Comparison of ENCODE assay signal across 23 cellular contexts in the genomic region with DNA sequence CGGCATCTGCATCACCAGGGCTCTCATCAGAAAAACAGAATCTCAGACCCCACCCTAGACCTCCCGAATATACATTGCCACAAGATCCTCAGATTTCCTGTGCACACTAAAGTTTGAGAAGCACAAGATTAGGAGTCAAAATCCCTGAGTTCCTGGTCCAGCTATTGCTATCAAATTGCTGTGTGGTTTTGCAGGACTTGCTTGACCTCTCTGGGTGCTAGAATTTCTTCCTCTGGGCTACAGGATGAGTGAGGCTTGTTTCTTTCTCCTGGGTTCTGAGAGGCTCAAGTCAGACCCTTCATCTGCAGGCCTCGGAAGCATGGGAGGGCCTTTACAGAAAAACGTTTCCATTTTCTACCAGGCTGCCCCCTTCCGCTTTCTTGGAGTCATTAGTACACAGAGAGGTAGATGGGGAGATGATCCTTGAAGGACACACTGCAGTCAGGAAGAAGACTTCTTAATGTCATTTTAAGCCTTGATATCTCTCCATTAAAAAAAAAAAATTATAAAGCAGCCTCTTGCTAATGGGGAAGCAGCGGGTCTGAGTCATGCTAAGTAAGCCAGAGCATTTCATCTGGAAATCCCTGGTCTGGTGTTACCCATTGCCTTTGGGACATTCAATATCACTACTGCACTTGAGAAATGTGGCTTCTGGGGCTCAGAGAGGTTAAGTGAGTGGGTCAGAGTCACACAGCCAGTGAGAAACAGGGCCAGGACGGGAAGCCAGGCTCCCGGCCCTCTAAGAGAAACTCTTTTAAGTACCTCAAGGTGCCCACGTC.
DNase-seq lines count a peak whose midpoint lies in the region; ATAC-seq, FAIRE-seq and TF ChIP-seq lines count a peak whose summit lies in the region.
"Had no signal": no experiment of that assay in that cellular context is flagged by ENCODE, and none has a peak within 500 bp of the region (broad histone marks: within the 10 kb centered on the region; RNA-seq: fewer than 3 reads in every experiment).

No MANE protein-coding gene starts in this region.

- ATAC-seq in A549 = no peak
- no peak for ATAC-seq in HG03039 (IDR thresholded peaks at IDR 0.05; ENCODE audit: unreplicated experiment)
- ATAC-seq in left cardiac atrium = no peak
- ATAC-seq: activated CD4-positive, alpha-beta T cell treated with anti-CD3 and anti-CD28 coated beads for 36 hours; lower lobe of right lung; natural killer cell had no signal

- no peak overlapping the region for H2AK5ac ChIP-seq in mesenchymal stem cell (ENCODE audit: low read length, severe bottlenecking)

- no peak overlapping the region for H2BK120ac ChIP-seq in mesenchymal stem cell (ENCODE audit: low read depth, low read length)

- H3K9me3 Mint-ChIP-seq in HFFc6 = no peaks in the 10 kb centered on the region
- H3K9me3 Mint-ChIP-seq: activated naive CD4-positive, alpha-beta T cell treated with anti-CD3 and anti-CD28 coated beads for 36 hours; natural killer cell had no signal

- intact Hi-C loops in left cardiac atrium (cut with DNase I) (no loop called here), thyroid gland (cut with DNase I) (no loop called here)

- no peak overlapping the region for H2AFZ ChIP-seq in mesenchymal stem cell (ENCODE audit: low read depth, low read length)

- H3K4me2 ChIP-seq in A549 (peak overlapping the region; percentile 4; the same call in 1 of the 3 replicates), mesenchymal stem cell (ENCODE audit: low read length, poor library complexity, severe bottlenecking) (no peak overlapping the region)

- no peak overlapping the region for H3K23ac ChIP-seq in mesenchymal stem cell (ENCODE audit: low read length in 2 of 2)

- H3K4me1 ChIP-seq in A549 (peaks cover 13% of the 10 kb centered on the region; the same call in 2 of the 3 replicates), mesenchymal stem cell (ENCODE audit: control insufficient read depth, insufficient read depth, low read depth, low read length) (peaks cover 10% of the 10 kb centered on the region), thyroid gland (no peaks in the 10 kb centered on the region)
- H3K4me1 ChIP-seq: lower lobe of right lung had no signal

- DNase-seq in A549 (ENCODE audit: low read depth in 1 of 2, low spot score in 1 of 2) (no peak), HFFc6 (peak; percentile 25), cardiac fibroblast (ENCODE audit: low read depth in 2 of 2) (peak; percentile 14 to 55), mesenchymal stem cell (peak; percentile 82), NCI-H2196 (lab: John Stamatoyannopoulos, UW; ENCODE audit: unreplicated experiment) (no peak), left cardiac atrium (no peak), thyroid gland (no peak)
- DNase-seq: ACHN; activated CD4-positive, alpha-beta T cell treated with anti-CD3 and anti-CD28 coated beads for 36 hours; activated CD8-positive, alpha-beta memory T cell treated with anti-CD3 and anti-CD28 coated beads, Interleukin-2, amount 50 U/mL, for 4 hours; activated naive CD4-positive, alpha-beta T cell treated with anti-CD3 and anti-CD28 coated beads for 36 hours; effector memory CD4-positive, alpha-beta T cell; GDM1; lower lobe of right lung; MV-4-11; natural killer cell; NCI-H2081; NCI-H526 treated with DMSO at 0.1 percent for 48 hours; OCI-M1; psoas muscle; stimulated activated CD4-positive, alpha-beta T cell treated with anti-CD3 and anti-CD28 coated beads, Interleukin-15, amount 100 ng/mL, for 24 hours; stomach had no signal

- no peaks in the 10 kb centered on the region for H3K9me3 ChIP-seq in A549
- no peaks in the 10 kb centered on the region for H3K9me3 ChIP-seq in mesenchymal stem cell (ENCODE audit: control insufficient read depth, low read length)
- no peaks in the 10 kb centered on the region for H3K9me3 ChIP-seq in thyroid gland
- H3K9me3 ChIP-seq: lower lobe of right lung, psoas muscle, stomach had no signal

- TF ChIP-seq CTCF in A549 (IDR thresholded peaks at IDR 0.05) (no peak), HFFc6 (IDR thresholded peaks at IDR 0.05) (no peak), cardiac fibroblast (IDR thresholded peaks at IDR 0.05; ENCODE audit: low read depth, low read length) (no peak), thyroid gland (IDR thresholded peaks at IDR 0.05) (no peak)

- peaks cover 43% of the 10 kb centered on the region for H3K4me1 Mint-ChIP-seq in HFFc6 (ENCODE audit: low read depth)
- H3K4me1 Mint-ChIP-seq: activated CD4-positive, alpha-beta T cell treated with anti-CD3 and anti-CD28 coated beads for 36 hours; natural killer cell had no signal

- H3K27ac ChIP-seq in A549 (peak overlapping the region in 1 of 2 experiments; percentile 54; a peak in 1 of 6 replicates), mesenchymal stem cell (ENCODE audit: low read length, poor library complexity, severe bottlenecking) (no peak overlapping the region), thyroid gland (no peak overlapping the region)
- H3K27ac ChIP-seq: lower lobe of right lung, psoas muscle had no signal

- no peaks in the 10 kb centered on the region for H3K27me3 ChIP-seq in mesenchymal stem cell (ENCODE audit: control insufficient read depth in 1 of 2, insufficient read depth in 1 of 2, low read length in 2 of 2)
- H3K27me3 ChIP-seq in thyroid gland = no peaks in the 10 kb centered on the region
- H3K27me3 ChIP-seq: stomach had no signal

- peaks cover 4% of the 10 kb centered on the region for H3K79me1 ChIP-seq in mesenchymal stem cell (replicated peaks; ENCODE audit: low read length, poor library complexity, severe bottlenecking)

- no peak overlapping the region for H3K4ac ChIP-seq in mesenchymal stem cell (ENCODE audit: low read depth in 1 of 2, low read length in 2 of 2)

- no peak for FAIRE-seq in A549 (lab: Jason Lieb, UNC)

- WGBS in A549 (ENCODE audit: missing lambda C conversion rate) = 82% methylated on average over 9 of the region's 9 CpGs
- 53% methylated on average over 7 of the region's 9 CpGs for WGBS in mesenchymal stem cell
- WGBS in thyroid gland, 2 donors = 85 to 92% methylated on average over 9 of the region's 9 CpGs

- H3K18ac ChIP-seq in mesenchymal stem cell (ENCODE audit: low read depth in 1 of 2, low read length in 2 of 2) = no peak overlapping the region

- H2BK12ac ChIP-seq in mesenchymal stem cell (ENCODE audit: low read length in 2 of 2) = peak overlapping the region in 1 of 2 experiments; percentile 25

- H3K36me3 ChIP-seq in mesenchymal stem cell (ENCODE audit: control insufficient read depth in 1 of 2, insufficient read depth in 2 of 2, low read depth in 1 of 2, low read length in 2 of 2) (no peaks in the 10 kb centered on the region), thyroid gland (no peaks in the 10 kb centered on the region)
- H3K36me3 ChIP-seq: lower lobe of right lung, stomach had no signal

- H3K27me3 Mint-ChIP-seq in HFFc6 (ENCODE audit: insufficient read depth) = peaks cover 6% of the 10 kb centered on the region
- H3K27me3 Mint-ChIP-seq: activated CD4-positive, alpha-beta T cell treated with anti-CD3 and anti-CD28 coated beads for 36 hours had no signal

- no peak for TF ChIP-seq EP300 in A549 (IDR thresholded peaks at IDR 0.05)

- H4K91ac ChIP-seq in mesenchymal stem cell (ENCODE audit: low read length) = no peak overlapping the region

- no peak overlapping the region for H3K4me3 Mint-ChIP-seq in HFFc6
- H3K4me3 Mint-ChIP-seq: activated CD4-positive, alpha-beta T cell treated with anti-CD3 and anti-CD28 coated beads for 36 hours; activated naive CD4-positive, alpha-beta T cell treated with anti-CD3 and anti-CD28 coated beads for 36 hours; natural killer cell had no signal

- no peak overlapping the region for H2BK15ac ChIP-seq in mesenchymal stem cell (ENCODE audit: low read depth, poor library complexity, severe bottlenecking)

- no peak overlapping the region for H2BK5ac ChIP-seq in mesenchymal stem cell (ENCODE audit: low read depth, low read length, poor library complexity, severe bottlenecking)

- peak overlapping the region; percentile 47; the same call in 1 of the 2 replicates for H3K27ac Mint-ChIP-seq in HFFc6
- H3K27ac Mint-ChIP-seq: activated CD4-positive, alpha-beta T cell treated with anti-CD3 and anti-CD28 coated beads for 36 hours; activated naive CD4-positive, alpha-beta T cell treated with anti-CD3 and anti-CD28 coated beads for 36 hours; natural killer cell had no signal

- peaks cover 4% of the 10 kb centered on the region; the same call in 1 of the 2 replicates for H3K36me3 Mint-ChIP-seq in HFFc6 (ENCODE audit: low read depth)
- H3K36me3 Mint-ChIP-seq: natural killer cell had no signal

- POLR2A ChIA-PET in A549 (lab: Yijun Ruan, JAX) = no interaction called here

- H3K4me3 ChIP-seq in A549 = no peak overlapping the region
- no peak overlapping the region for H3K4me3 ChIP-seq in cardiac fibroblast (replicated peaks in 1 of 2; ENCODE audit: low read depth in 2 of 2, low read length in 2 of 2)
- no peak overlapping the region for H3K4me3 ChIP-seq in mesenchymal stem cell (ENCODE audit: insufficient read depth in 1 of 2, low read depth in 1 of 2, low read length in 2 of 2)
- no peak overlapping the region for H3K4me3 ChIP-seq in thyroid gland (replicated peaks in 1 of 3)
- H3K4me3 ChIP-seq: lower lobe of right lung, psoas muscle, stomach had no signal

- no peak for TF ChIP-seq RAD21 in A549 (conservative IDR thresholded peaks at IDR 0.05 in 1 of 2, IDR thresholded peaks at IDR 0.05 in 1 of 2)

- no peak overlapping the region for H3K9ac ChIP-seq in mesenchymal stem cell (ENCODE audit: low read length)

- TF ChIP-seq POLR2A in A549 (IDR thresholded peaks at IDR 0.05; ENCODE audit: low read length) = no peak
- TF ChIP-seq POLR2A in thyroid gland (IDR thresholded peaks at IDR 0.05) = no peak

- no peak overlapping the region for H4K8ac ChIP-seq in mesenchymal stem cell (ENCODE audit: low read length)

- H3K14ac ChIP-seq in mesenchymal stem cell (ENCODE audit: low read length in 2 of 2) = no peak overlapping the region

- CTCF ChIA-PET in A549 (lab: Yijun Ruan, JAX) = interaction anchor here (0.6 to 0.7 kb wide), 2 partner anchors 23 to 177 kb away, joined by 3 read pairs; no protein-coding TSS in a partner anchor

TF ChIP-seq in A549, 52 proteins besides CTCF, POLR2A, EP300 and RAD21:
- peak; percentile 53 for TF ChIP-seq ZFP36 (IDR thresholded peaks at IDR 0.05; ENCODE audit: borderline replicate concordance, partially characterized antibody)
- no peak for TF ChIP-seq HOXB5 (CRISPR knock-in tag; IDR thresholded peaks at IDR 0.05)

Comparison
In these comparisons a context has a peak if more than half of its experiments do, and no peak if none do; other contexts are left out.
1. DNase-seq: peak in HFFc6 (single experiment), cardiac fibroblast (2 of 2) and mesenchymal stem cell (single experiment); none in A549 (0 of 2), NCI-H2196 (single experiment), left cardiac atrium (single experiment) and thyroid gland (0 of 2).